ENCODE assay signal across 8 cellular contexts in genomic region chr2:171703574-171704347, GRCh38. TPM values are rescaled to one million over a fixed set of nuclear protein-coding genes. Genes with fewer than 3 reads are reported as not detected.
DNase-seq lines count a peak whose midpoint lies in the region; ATAC-seq and TF ChIP-seq lines count a peak whose summit lies in the region.

No MANE protein-coding gene starts in this region.

- no peaks in the 10 kb centered on the region for H3K9me3 Mint-ChIP-seq in endodermal cell

- TF ChIP-seq CTCF in AG09319 (IDR thresholded peaks at IDR 0.05; ENCODE audit: low read depth, low read length) (peak; percentile 50), GM12873 (IDR thresholded peaks at IDR 0.05; ENCODE audit: insufficient read depth, low read depth, low read length, missing control alignments) (peak; percentile 57), endodermal cell (conservative IDR thresholded peaks at IDR 0.05) (peak; percentile 75), neural cell (IDR thresholded peaks at IDR 0.05; ENCODE audit: poor library complexity, severe bottlenecking) (peak; percentile 69)

- peaks cover 13% of the 10 kb centered on the region for H4K20me1 ChIP-seq in neural cell (ENCODE audit: insufficient read depth)

- no peak for TF ChIP-seq EP300 in neural cell (conservative IDR thresholded peaks at IDR 0.05; ENCODE audit: poor library complexity, severe bottlenecking)

- ATAC-seq in HG03354 (IDR thresholded peaks at IDR 0.05; ENCODE audit: poor library complexity, severe bottlenecking, unreplicated experiment) = no peak
- no peak for ATAC-seq in GM19397 (IDR thresholded peaks at IDR 0.05; ENCODE audit: unreplicated experiment)

- H3K9me2 ChIP-seq in neural cell (ENCODE audit: insufficient read depth, low read length) = no peaks in the 10 kb centered on the region

- peaks cover 20% of the 10 kb centered on the region for H3K36me3 Mint-ChIP-seq in endodermal cell (ENCODE audit: low read depth)

- H3K4me3 Mint-ChIP-seq in endodermal cell = no peak overlapping the region

- H3K9ac ChIP-seq in endodermal cell (ENCODE audit: extremely low read depth, low read length, poor library complexity, severe bottlenecking) (no peak overlapping the region), neural cell (ENCODE audit: low read length) (no peak overlapping the region)

- H3K27ac ChIP-seq in endodermal cell (ENCODE audit: low read depth, low read length) = no peak overlapping the region
- H3K27ac ChIP-seq in neural cell (ENCODE audit: low read length) = no peak overlapping the region

- no peak for DNase-seq in AG09319 (ENCODE audit: extremely low read depth, low read depth)
- DNase-seq in NOMO-1 treated with dmso at 0.1 percent for 144 hours (lab: John Stamatoyannopoulos, UW; ENCODE audit: unreplicated experiment) = peak; percentile 4
- no peak for DNase-seq in endodermal cell
- no peak for DNase-seq in epidermal melanocyte (ENCODE audit: insufficient read length, low spot score)

- peak overlapping the region; percentile 37 for H3K27ac Mint-ChIP-seq in endodermal cell

- H3K4me1 Mint-ChIP-seq in endodermal cell = peaks cover 7% of the 10 kb centered on the region

- no peak overlapping the region for H2AFZ ChIP-seq in neural cell (ENCODE audit: low read depth, low read length)

- H3K4me1 ChIP-seq in endodermal cell (ENCODE audit: control insufficient read depth, insufficient read depth, low read length) = no peaks in the 10 kb centered on the region

- no peaks in the 10 kb centered on the region for H3K9me3 ChIP-seq in endodermal cell (ENCODE audit: control insufficient read depth, low read length)
- H3K9me3 ChIP-seq in neural cell (ENCODE audit: low read length) = no peaks in the 10 kb centered on the region

- peaks cover 43% of the 10 kb centered on the region for H3K36me3 ChIP-seq in endodermal cell (ENCODE audit: control insufficient read depth, insufficient read depth, low read length)
- peaks cover 4% of the 10 kb centered on the region for H3K36me3 ChIP-seq in neural cell (ENCODE audit: insufficient read depth, low read length)

- no peaks in the 10 kb centered on the region for H3K27me3 Mint-ChIP-seq in endodermal cell (ENCODE audit: insufficient read depth)

- H3K79me2 ChIP-seq in neural cell (replicated peaks; ENCODE audit: insufficient read depth, low read length) = peaks cover 54% of the 10 kb centered on the region

- H3K4me3 ChIP-seq in endodermal cell (ENCODE audit: low read length) (no peak overlapping the region), neural cell (ENCODE audit: low read length) (no peak overlapping the region)

- no peak overlapping the region for H3K4me2 ChIP-seq in neural cell (ENCODE audit: low read length)

- WGBS in endodermal cell (ENCODE audit: insufficient coverage in 1 of 2, insufficient read length in 1 of 2), 2 experiments = 78 to 93% methylated on average over 3 to 4 of the region's 4 CpGs

- H3K27me3 ChIP-seq in endodermal cell (ENCODE audit: control insufficient read depth, insufficient read depth, low read length, poor library complexity, severe bottlenecking) (no peaks in the 10 kb centered on the region), neural cell (ENCODE audit: insufficient read depth, low read depth, low read length) (no peaks in the 10 kb centered on the region)

- peak; percentile 74 for TF ChIP-seq RAD21 in neural cell (conservative IDR thresholded peaks at IDR 0.05)

- no peaks in the 10 kb centered on the region for H3F3A ChIP-seq in neural cell (ENCODE audit: insufficient read depth, low read length, poor library complexity, severe bottlenecking)

TF ChIP-seq in neural cell, 6 proteins besides CTCF, POLR2A, EP300 and RAD21:
- TF ChIP-seq MXI1 (conservative IDR thresholded peaks at IDR 0.05; ENCODE audit: poor library complexity, severe bottlenecking) (no peak), EZH2 (IDR thresholded peaks at IDR 0.05; ENCODE audit: borderline replicate concordance, insufficient read depth, low read length, poor library complexity, severe bottlenecking) (no peak), SMC3 (conservative IDR thresholded peaks at IDR 0.05; ENCODE audit: poor library complexity) (peak; percentile 62)
TF ChIP-seq in neural cell: peak in this region for 1.

RNA-seq across cellular contexts. Expression of gene DYNC1I2, which starts 16.5 kb away (rescaled TPM):
- total RNA-seq in endodermal cell = 10 to 100 TPM; 98.5 to 99.4 TPM
- polyA plus RNA-seq in endodermal cell (2013, experiment 1 of 2) = 149 TPM
- 141 TPM for polyA plus RNA-seq in endodermal cell (2013, experiment 2 of 2)
- 530 and 561 TPM in 2 replicates for polyA plus RNA-seq in neural cell
- 391 and 451 TPM in 2 replicates for polyA minus RNA-seq in neural cell
